1 cellular context compared by ENCODE assay signal in the genomic region with DNA sequence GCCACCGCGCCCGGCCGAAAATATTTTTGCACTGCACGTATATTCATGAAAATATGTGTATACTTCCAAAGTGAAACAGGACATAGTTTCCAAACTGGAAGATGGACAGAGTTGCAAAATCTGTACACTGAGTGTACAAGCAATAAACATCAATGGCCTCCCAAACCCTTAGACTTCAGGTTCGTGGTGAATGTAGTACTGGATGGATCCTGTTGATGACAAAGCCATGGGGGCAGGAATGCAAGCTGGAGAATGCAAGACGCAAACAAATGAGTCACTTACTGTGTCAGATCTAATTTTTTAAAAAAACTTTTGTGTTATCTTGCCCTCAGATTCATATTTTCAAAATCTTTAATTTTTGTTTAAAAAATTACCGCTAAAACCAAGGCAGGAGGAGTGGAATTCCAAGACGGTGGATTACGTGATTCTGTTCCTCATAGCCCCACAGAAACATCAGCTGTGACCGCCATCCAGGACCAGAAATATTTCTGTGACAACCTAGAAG.
TF ChIP-seq lines count a peak whose summit lies in the region.

No MANE protein-coding gene starts in this region.

TF ChIP-seq in K562, 482 proteins besides CTCF, POLR2A, EP300 and RAD21:
- no peak for TF ChIP-seq NONO (IDR thresholded peaks at IDR 0.05; ENCODE audit: low read depth in 2 of 2, low read length in 1 of 2)
- TF ChIP-seq, protein P1, sequence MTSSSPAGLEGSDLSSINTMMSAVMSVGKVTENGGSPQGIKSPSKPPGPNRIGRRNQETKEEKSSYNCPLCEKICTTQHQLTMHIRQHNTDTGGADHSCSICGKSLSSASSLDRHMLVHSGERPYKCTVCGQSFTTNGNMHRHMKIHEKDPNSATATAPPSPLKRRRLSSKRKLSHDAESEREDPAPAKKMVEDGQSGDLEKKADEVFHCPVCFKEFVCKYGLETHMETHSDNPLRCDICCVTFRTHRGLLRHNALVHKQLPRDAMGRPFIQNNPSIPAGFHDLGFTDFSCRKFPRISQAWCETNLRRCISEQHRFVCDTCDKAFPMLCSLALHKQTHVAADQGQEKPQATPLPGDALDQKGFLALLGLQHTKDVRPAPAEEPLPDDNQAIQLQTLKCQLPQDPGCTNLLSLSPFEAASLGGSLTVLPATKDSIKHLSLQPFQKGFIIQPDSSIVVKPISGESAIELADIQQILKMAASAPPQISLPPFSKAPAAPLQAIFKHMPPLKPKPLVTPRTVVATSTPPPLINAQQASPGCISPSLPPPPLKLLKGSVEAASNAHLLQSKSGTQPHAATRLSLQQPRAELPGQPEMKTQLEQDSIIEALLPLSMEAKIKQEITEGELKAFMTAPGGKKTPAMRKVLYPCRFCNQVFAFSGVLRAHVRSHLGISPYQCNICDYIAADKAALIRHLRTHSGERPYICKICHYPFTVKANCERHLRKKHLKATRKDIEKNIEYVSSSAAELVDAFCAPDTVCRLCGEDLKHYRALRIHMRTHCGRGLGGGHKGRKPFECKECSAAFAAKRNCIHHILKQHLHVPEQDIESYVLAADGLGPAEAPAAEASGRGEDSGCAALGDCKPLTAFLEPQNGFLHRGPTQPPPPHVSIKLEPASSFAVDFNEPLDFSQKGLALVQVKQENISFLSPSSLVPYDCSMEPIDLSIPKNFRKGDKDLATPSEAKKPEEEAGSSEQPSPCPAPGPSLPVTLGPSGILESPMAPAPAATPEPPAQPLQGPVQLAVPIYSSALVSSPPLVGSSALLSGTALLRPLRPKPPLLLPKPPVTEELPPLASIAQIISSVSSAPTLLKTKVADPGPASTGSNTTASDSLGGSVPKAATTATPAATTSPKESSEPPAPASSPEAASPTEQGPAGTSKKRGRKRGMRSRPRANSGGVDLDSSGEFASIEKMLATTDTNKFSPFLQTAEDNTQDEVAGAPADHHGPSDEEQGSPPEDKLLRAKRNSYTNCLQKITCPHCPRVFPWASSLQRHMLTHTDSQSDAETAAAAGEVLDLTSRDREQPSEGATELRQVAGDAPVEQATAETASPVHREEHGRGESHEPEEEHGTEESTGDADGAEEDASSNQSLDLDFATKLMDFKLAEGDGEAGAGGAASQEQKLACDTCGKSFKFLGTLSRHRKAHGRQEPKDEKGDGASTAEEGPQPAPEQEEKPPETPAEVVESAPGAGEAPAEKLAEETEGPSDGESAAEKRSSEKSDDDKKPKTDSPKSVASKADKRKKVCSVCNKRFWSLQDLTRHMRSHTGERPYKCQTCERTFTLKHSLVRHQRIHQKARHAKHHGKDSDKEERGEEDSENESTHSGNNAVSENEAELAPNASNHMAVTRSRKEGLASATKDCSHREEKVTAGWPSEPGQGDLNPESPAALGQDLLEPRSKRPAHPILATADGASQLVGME (CRISPR knock-in tag; IDR thresholded peaks at IDR 0.05): no peak
- TF ChIP-seq KAT2B (IDR thresholded peaks at IDR 0.05; ENCODE audit: low read depth, low read length): no peak
